ENCODE assay signal across 17 cellular contexts in the genomic region with DNA sequence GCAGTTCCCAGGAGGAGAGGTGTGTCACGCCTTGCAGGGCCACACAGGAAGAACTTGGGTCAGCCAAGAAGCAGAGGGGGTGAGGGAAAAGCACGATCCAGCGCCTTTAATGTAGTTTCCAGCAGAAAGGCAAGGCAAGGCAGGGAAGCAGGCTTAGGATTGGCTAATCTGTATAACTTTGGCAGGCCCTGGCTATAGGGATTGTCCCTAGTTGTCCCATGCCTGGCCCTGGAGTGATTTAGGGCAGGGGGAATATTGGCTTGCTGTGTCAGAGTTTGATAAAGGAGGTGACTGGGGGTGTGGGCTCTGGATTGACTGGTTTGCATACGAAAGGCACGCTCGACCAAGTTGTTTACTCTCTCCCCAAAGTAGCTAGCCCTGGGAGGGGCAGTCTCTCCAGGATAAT. TPM values are rescaled to one million over a fixed set of nuclear protein-coding genes. Genes with fewer than 3 reads are reported as not detected.
"Had no signal": no experiment of that assay in that cellular context is flagged by ENCODE, and none has a peak within 500 bp of the region (broad histone marks: within the 10 kb centered on the region; RNA-seq: fewer than 3 reads in every experiment).

No MANE protein-coding gene starts in this region.

- DNase-seq: activated CD4-positive, alpha-beta T cell treated with anti-CD3 and anti-CD28 coated beads for 48 hours; activated CD8-positive, alpha-beta T cell treated with anti-CD3 and anti-CD28 coated beads, Interleukin-2, amount 10 ng/mL, durations not matched to agents 7 days and 5 days; activated naive CD4-positive, alpha-beta T cell treated with Interleukin-2 at 50 U/mL for 16 hours; mammary epithelial cell; stimulated activated CD4-positive, alpha-beta T cell treated with anti-CD3 and anti-CD28 coated beads, Interleukin-4, amount 100 ng/mL, for 4 hours; stimulated activated naive CD8-positive, alpha-beta T cell treated with anti-CD3 and anti-CD28 coated beads, Interleukin-15, amount 100 ng/mL, for 72 hours; T-cell; T1000; WERI-Rb-1 had no signal

- H3K4me1 ChIP-seq: gastroesophageal sphincter had no signal

- H3K9me3 Mint-ChIP-seq: nephron; stimulated activated naive CD8-positive, alpha-beta T cell treated with anti-CD3 and anti-CD28 coated beads, Interleukin-15, amount 100 ng/mL, for 72 hours; T-cell had no signal

- H3K4me1 Mint-ChIP-seq: stimulated activated naive CD8-positive, alpha-beta T cell treated with anti-CD3 and anti-CD28 coated beads, Interleukin-15, amount 100 ng/mL, for 72 hours; T-cell had no signal

- H3K27ac Mint-ChIP-seq: activated CD8-positive, alpha-beta T cell treated with anti-CD3 and anti-CD28 coated beads, Interleukin-2, amount 10 ng/mL, durations not matched to agents 7 days and 5 days; T-cell had no signal

- H3K27me3 Mint-ChIP-seq: stimulated activated naive CD8-positive, alpha-beta T cell treated with anti-CD3 and anti-CD28 coated beads, Interleukin-15, amount 100 ng/mL, for 72 hours; T-cell had no signal

- H3K27me3 ChIP-seq: gastroesophageal sphincter had no signal

- ATAC-seq: activated CD8-positive, alpha-beta T cell treated with anti-CD3 and anti-CD28 coated beads, Interleukin-2, amount 10 ng/mL, durations not matched to agents 7 days and 5 days; gastroesophageal sphincter; left lobe of liver; stimulated activated naive CD8-positive, alpha-beta T cell treated with anti-CD3 and anti-CD28 coated beads, Interleukin-15, amount 100 ng/mL, for 72 hours; T-cell had no signal

- H3K4me3 ChIP-seq: gastroesophageal sphincter, thoracic aorta had no signal

- H3K4me3 Mint-ChIP-seq: activated CD8-positive, alpha-beta T cell treated with anti-CD3 and anti-CD28 coated beads, Interleukin-2, amount 10 ng/mL, durations not matched to agents 7 days and 5 days; nephron; stimulated activated naive CD8-positive, alpha-beta T cell treated with anti-CD3 and anti-CD28 coated beads, Interleukin-15, amount 100 ng/mL, for 72 hours; T-cell had no signal

- H3K27ac ChIP-seq: epithelial cell of prostate, gastroesophageal sphincter, thoracic aorta, WERI-Rb-1 had no signal

- H3K36me3 ChIP-seq: WERI-Rb-1 had no signal

- H3K9me3 ChIP-seq: gastroesophageal sphincter, thoracic aorta had no signal

RNA-seq across cellular contexts. Expression of a gene that starts 58.0 kb away (rescaled TPM):
- total RNA-seq: activated CD8-positive, alpha-beta T cell treated with anti-CD3 and anti-CD28 coated beads, Interleukin-2, amount 10 ng/mL, durations not matched to agents 7 days and 5 days; astrocyte; left lobe of liver; mucosa of gallbladder; osteocyte; T-cell; thoracic aorta had no signal
